ENCODE assay signal across 8 cellular contexts in genomic region chr1:161305872-161306519, GRCh38. TPM values are rescaled to one million over a fixed set of nuclear protein-coding genes. Genes with fewer than 3 reads are reported as not detected.
DNase-seq lines count a peak whose midpoint lies in the region; ATAC-seq, FAIRE-seq and TF ChIP-seq lines count a peak whose summit lies in the region.

No MANE protein-coding gene starts in this region.

- CTCF ChIA-PET in GM10248 (lab: Yijun Ruan, JAX) (interaction anchor here (0.8 to 5.0 kb wide), 11 partner anchors 13 to 104 kb away, joined by 3 to 34 read pairs (median 4); partner anchors contain the start of genes NDUFS2 and TOMM40L), H1 (lab: Charles Lee; ENCODE audit: partially characterized antibody) (interaction anchor here (0.7 to 12.1 kb wide), 22 partner anchors 13 to 131 kb away, joined by 3 to 201 read pairs (median 4); partner anchors contain the start of genes ADAMTS4, APOA2, FCER1G and PCP4L1)

- ATAC-seq in HG02759 (IDR thresholded peaks at IDR 0.05; ENCODE audit: unreplicated experiment): peak; percentile 70

- FAIRE-seq in H1 (lab: Jason Lieb, UNC): peak; percentile 84

- H3K4me3 ChIP-seq in H1 (ENCODE audit: extremely low read depth in 1 of 4, insufficient read depth in 2 of 4, low read depth in 3 of 4, low read length in 4 of 4) (peak overlapping the region; percentile 70 to 87 (median 79)), mesendoderm (ENCODE audit: low read length) (peak overlapping the region; percentile 67)

- no peak overlapping the region for H4K91ac ChIP-seq in H1 (replicated peaks; ENCODE audit: insufficient read length, low read length)

- peak in 1 of 2 experiments; percentile 35; a peak in 1 of 3 replicates for TF ChIP-seq EP300 in H1 (IDR thresholded peaks at IDR 0.05; ENCODE audit: borderline replicate concordance in 1 of 2, low read depth in 2 of 2, low read length in 2 of 2)

- no peak overlapping the region for H3K14ac ChIP-seq in H1 (ENCODE audit: insufficient read length)

- no peak overlapping the region for H4K8ac ChIP-seq in H1 (ENCODE audit: extremely low read depth, insufficient read depth, low read length)
- H4K8ac ChIP-seq in mesendoderm (ENCODE audit: low read depth, low read length): no peak overlapping the region

- no peak overlapping the region for H3K56ac ChIP-seq in H1 (replicated peaks; ENCODE audit: insufficient read length, low read depth, low read length)
- peak overlapping the region; percentile 84 for H3K56ac ChIP-seq in mesendoderm (ENCODE audit: low read length)

- H3K23ac ChIP-seq in H1 (ENCODE audit: insufficient read length) (no peak overlapping the region), mesendoderm (ENCODE audit: low read length) (no peak overlapping the region)

- DNase-seq in GM10248 (ENCODE audit: extremely low spot score) (peak; percentile 89), NCI-H2196 treated with DMSO at 0.1 percent for 48 hours (lab: John Stamatoyannopoulos, UW; ENCODE audit: unreplicated experiment) (peak; percentile 83), H1 (ENCODE audit: low read depth in 1 of 2, low spot score in 2 of 2) (peak; percentile 96 to 97), mesendoderm (peak; percentile 98), NCI-H1694 (lab: John Stamatoyannopoulos, UW) (no peak)
- peak; percentile 73 for DNase-seq in activated CD8-positive, alpha-beta memory T cell treated with anti-CD3 and anti-CD28 coated beads for 1 hour (ENCODE audit: extremely low read depth in 1 of 2, low read depth in 1 of 2)
- DNase-seq in stimulated activated CD8-positive, alpha-beta memory T cell treated with anti-CD3 and anti-CD28 coated beads, Interleukin-12 subunit alpha, Interleukin-12 subunit beta, amount 100 ng/mL, for 4 hours (ENCODE audit: low read depth): peak; percentile 71

- H2BK15ac ChIP-seq in H1 (ENCODE audit: low read length) (0 out of 2 replicates have a peak overlapping the region, but pooled peaks have one; percentile 1), mesendoderm (replicated peaks; ENCODE audit: low read depth) (no peak overlapping the region)

- no peaks in the 10 kb centered on the region for H3K27me3 ChIP-seq in H1 (replicated peaks in 1 of 4; ENCODE audit: control insufficient read depth in 3 of 4, extremely low read depth in 1 of 4, insufficient read depth in 3 of 4, low read length in 3 of 4)
- H3K27me3 ChIP-seq in mesendoderm (ENCODE audit: insufficient read depth, low read length, poor library complexity): no peaks in the 10 kb centered on the region

- no peaks in the 10 kb centered on the region for H3K9me3 ChIP-seq in H1 (ENCODE audit: insufficient read depth in 2 of 2, low read depth in 1 of 2, low read length in 1 of 2)

- peak overlapping the region in 2 of 4 experiments; percentile 44 to 45; a peak in 2 of 7 replicates for H3K9ac ChIP-seq in H1 (replicated peaks in 1 of 4; ENCODE audit: extremely low read depth in 1 of 4, low read depth in 3 of 4, low read length in 3 of 4)
- peak overlapping the region; percentile 58 for H3K9ac ChIP-seq in mesendoderm (ENCODE audit: low read length)

- H3K79me1 ChIP-seq in H1 (ENCODE audit: low read depth, low read length) (0 out of 2 replicates have a peak, but pooled peaks cover 3% of the 10 kb centered on the region), mesendoderm (ENCODE audit: low read length) (peaks cover 2% of the 10 kb centered on the region)

- H3K4me1 ChIP-seq in H1 (replicated peaks in 1 of 4; ENCODE audit: control insufficient read depth in 3 of 4, insufficient read depth in 4 of 4, low read length in 3 of 4) (peaks cover 0 to 16% (median 9%) of the 10 kb centered on the region in 4 experiments; a peak in 6 of 7 replicates), mesendoderm (ENCODE audit: control insufficient read depth, low read depth, low read length) (peaks cover 2% of the 10 kb centered on the region)

- H3K27ac ChIP-seq in H1 (ENCODE audit: low read depth, low read length) (no peak overlapping the region), mesendoderm (ENCODE audit: low read depth, low read length) (peak overlapping the region; percentile 25)

- 0 out of 2 replicates have a peak overlapping the region, but pooled peaks have one; percentile 30 for H2BK12ac ChIP-seq in H1 (ENCODE audit: low read depth, low read length)

- H3K4me2 ChIP-seq in H1 (ENCODE audit: insufficient read depth in 1 of 2, low read depth in 2 of 2, low read length in 2 of 2) (peak overlapping the region; percentile 95 to 96), mesendoderm (ENCODE audit: low read length) (peak overlapping the region; percentile 58)

- 2% methylated on average over 14 of the region's 30 CpGs; no CpG with 5 or more reads in 1 of the 2 experiments for WGBS in H1 (ENCODE audit: extremely low coverage in 1 of 2, insufficient coverage in 1 of 2, insufficient read length in 1 of 2, insufficient replicate concordance in 2 of 2, low coverage in 1 of 2, low lambda C conversion rate in 2 of 2, missing lambda C conversion rate in 1 of 2), 2 experiments
- WGBS in mesendoderm (ENCODE audit: extremely low coverage, insufficient coverage, low lambda C conversion rate): no CpG with 5 or more reads among the region's 30 CpGs

- peak; percentile 82 to 85 for TF ChIP-seq RAD21 in H1 (IDR thresholded peaks at IDR 0.05 in 1 of 2, conservative IDR thresholded peaks at IDR 0.05 in 1 of 2; ENCODE audit: low read depth in 2 of 2, low read length in 2 of 2)

- H3K18ac ChIP-seq in H1 (ENCODE audit: extremely low read depth, low read length) (no peak overlapping the region; the same call in none of the 2 replicates), mesendoderm (ENCODE audit: low read length) (no peak overlapping the region)

- H4K5ac ChIP-seq in H1 (ENCODE audit: insufficient read length, low read depth, low read length) (peak overlapping the region; percentile 38), mesendoderm (ENCODE audit: low read length) (no peak overlapping the region)

- TF ChIP-seq CTCF in GM10248 (IDR thresholded peaks at IDR 0.05; ENCODE audit: control extremely low read depth, extremely low read depth, low read depth, missing control alignments): peak; percentile 46
- peak; percentile 84 to 90 (median 89) for TF ChIP-seq CTCF in H1 (IDR thresholded peaks at IDR 0.05; ENCODE audit: control extremely low read depth in 1 of 3, insufficient read depth in 1 of 3, low read depth in 1 of 3, low read length in 3 of 3)

- no peak overlapping the region for H2BK20ac ChIP-seq in H1 (ENCODE audit: low read length)

- POLR2A ChIA-PET in GM10248 (lab: Yijun Ruan, JAX) (interaction anchor here (0.5 to 0.7 kb wide), 3 partner anchors 12 to 268 kb away, joined by 3 to 6 read pairs (median 3); partner anchors contain the start of gene TOMM40L), H1 (lab: Charles Lee; ENCODE audit: partially characterized antibody) (interaction anchor here (0.8 to 1.9 kb wide), 9 partner anchors 8 to 109 kb away, joined by 3 to 12 read pairs (median 3); partner anchors contain the start of genes NDUFS2, PCP4L1 and SDHC)

- H2BK120ac ChIP-seq in H1 (replicated peaks; ENCODE audit: low read depth, low read length) (no peak overlapping the region), mesendoderm (ENCODE audit: low read depth, low read length) (no peak overlapping the region)

- H3K79me2 ChIP-seq in H1 (ENCODE audit: control insufficient read depth in 1 of 2, insufficient read depth in 2 of 2, low read length in 2 of 2): peaks cover 0 to 8% of the 10 kb centered on the region in 2 experiments; a peak in 1 of 4 replicates
- no peaks in the 10 kb centered on the region for H3K79me2 ChIP-seq in mesendoderm (ENCODE audit: control insufficient read depth, insufficient read depth, low read length)

- peak overlapping the region; percentile 27 for H2BK5ac ChIP-seq in H1 (ENCODE audit: low read depth, low read length)
- no peak overlapping the region for H2BK5ac ChIP-seq in mesendoderm (ENCODE audit: low read length)

- peak in 1 of 2 experiments; percentile 55; a peak in 1 of 3 replicates for TF ChIP-seq POLR2A in H1 (IDR thresholded peaks at IDR 0.05; ENCODE audit: control extremely low read depth in 1 of 2, low read depth in 2 of 2, low read length in 2 of 2)

- peaks cover 5% of the 10 kb centered on the region; the same call in 1 of the 2 replicates for H3K23me2 ChIP-seq in H1 (ENCODE audit: low read depth, low read length)

- no peaks in the 10 kb centered on the region for H4K20me1 ChIP-seq in H1 (replicated peaks in 1 of 2; ENCODE audit: control insufficient read depth in 1 of 2, insufficient read depth in 2 of 2, low read length in 2 of 2)

- H2AK5ac ChIP-seq in H1 (ENCODE audit: low read depth, low read length): no peak overlapping the region
- H2AK5ac ChIP-seq in mesendoderm (ENCODE audit: low read length): no peak overlapping the region

- peak overlapping the region; percentile 67 for H2AFZ ChIP-seq in H1 (ENCODE audit: low read length)

- no peaks in the 10 kb centered on the region for H3K36me3 ChIP-seq in H1 (ENCODE audit: control insufficient read depth in 2 of 4, insufficient read depth in 4 of 4, low read length in 3 of 4)
- H3K36me3 ChIP-seq in mesendoderm (ENCODE audit: control insufficient read depth, insufficient read depth, low read length): no peaks in the 10 kb centered on the region

- H3K4ac ChIP-seq in H1 (replicated peaks; ENCODE audit: insufficient read length, low read depth, low read length) (no peak overlapping the region), mesendoderm (ENCODE audit: low read depth, low read length) (no peak overlapping the region)

RNA-seq across cellular contexts. Expression of gene MPZ, which starts 3.8 kb away (rescaled TPM):
- total RNA-seq in H1 (2021; fragmentation: NEBNext Ultra II Directional; extraction: Animal tissue kit (Norgen Biotek cat#: 25700)): 4.1 and 6.1 TPM in 2 replicates
- polyA plus RNA-seq in H1 (2011; rRNA removed): 5.1 and 8.1 TPM in 2 replicates
- polyA plus RNA-seq in H1 (2011; cell fraction: cytosol; rRNA removed): 4.9 TPM
- polyA plus RNA-seq in H1 (2011; cell fraction: nucleus; rRNA removed): 5.7 TPM
- 3.4 to 4.9 TPM (median 3.8 TPM) in 4 replicates for polyA plus RNA-seq in H1 (2012, experiment 1 of 2)
- 2.4 TPM for polyA plus RNA-seq in H1 (2012, experiment 2 of 2)
- 5.7 TPM for polyA plus RNA-seq in H1 (2013, experiment 1 of 2)
- polyA plus RNA-seq in H1 (2013, experiment 2 of 2): 5.1 TPM
- polyA minus RNA-seq in H1 (2011; rRNA and poly(A)+ RNA removed): 1.3 and 2.4 TPM in 2 replicates
- polyA minus RNA-seq in H1 (2011; cell fraction: cytosol; rRNA and poly(A)+ RNA removed): 6.1 TPM
- polyA minus RNA-seq in H1 (2011; cell fraction: nucleus; rRNA and poly(A)+ RNA removed): 1.7 TPM
- 2.4 TPM for polyA plus RNA-seq in mesendoderm (2013, experiment 1 of 2)
- polyA plus RNA-seq in mesendoderm (2013, experiment 2 of 2): 2.5 TPM

RNA-seq across cellular contexts. Expression of gene SDHC, which starts 8.2 kb away (rescaled TPM):
- 216 and 224 TPM in 2 replicates for total RNA-seq in H1 (2021; fragmentation: NEBNext Ultra II Directional; extraction: Animal tissue kit (Norgen Biotek cat#: 25700))
- polyA plus RNA-seq in H1 (2011; rRNA removed): 251 and 305 TPM in 2 replicates
- 258 TPM for polyA plus RNA-seq in H1 (2011; cell fraction: cytosol; rRNA removed)
- 113 TPM for polyA plus RNA-seq in H1 (2011; cell fraction: nucleus; rRNA removed)
- polyA plus RNA-seq in H1 (2012, experiment 1 of 2): 178 to 240 TPM (median 206 TPM) in 4 replicates
- polyA plus RNA-seq in H1 (2012, experiment 2 of 2): 419 TPM
- 101 TPM for polyA plus RNA-seq in H1 (2013, experiment 1 of 2)
- polyA plus RNA-seq in H1 (2013, experiment 2 of 2): 113 TPM
- 136 and 191 TPM in 2 replicates for polyA minus RNA-seq in H1 (2011; rRNA and poly(A)+ RNA removed)
- polyA minus RNA-seq in H1 (2011; cell fraction: cytosol; rRNA and poly(A)+ RNA removed): 110 TPM
- 71.9 TPM for polyA minus RNA-seq in H1 (2011; cell fraction: nucleus; rRNA and poly(A)+ RNA removed)
- polyA plus RNA-seq in mesendoderm (2013, experiment 1 of 2): 110 TPM
- polyA plus RNA-seq in mesendoderm (2013, experiment 2 of 2): 113 TPM

RNA-seq across cellular contexts. Expression of gene PCP4L1, which starts 47.5 kb away (rescaled TPM):
- 1.0 and 1.9 TPM in 2 replicates for total RNA-seq in H1 (2021; fragmentation: NEBNext Ultra II Directional; extraction: Animal tissue kit (Norgen Biotek cat#: 25700))
- 0.41 and 0.55 TPM in 2 replicates for polyA plus RNA-seq in H1 (2011; rRNA removed)
- 1.2 TPM for polyA plus RNA-seq in H1 (2011; cell fraction: cytosol; rRNA removed)
- 0.67 TPM for polyA plus RNA-seq in H1 (2011; cell fraction: nucleus; rRNA removed)
- polyA plus RNA-seq in H1 (2012, experiment 1 of 2): 1.1 to 1.7 TPM (median 1.2 TPM) in 4 replicates
- polyA plus RNA-seq in H1 (2012, experiment 2 of 2): 1.7 TPM
- 0.97 TPM for polyA plus RNA-seq in H1 (2013, experiment 1 of 2)
- polyA plus RNA-seq in H1 (2013, experiment 2 of 2): 0.88 TPM
- 0.80 and 1.5 TPM in 2 replicates for polyA minus RNA-seq in H1 (2011; rRNA and poly(A)+ RNA removed)
- polyA minus RNA-seq in H1 (2011; cell fraction: cytosol; rRNA and poly(A)+ RNA removed): 1.3 TPM
- 0.70 TPM for polyA minus RNA-seq in H1 (2011; cell fraction: nucleus; rRNA and poly(A)+ RNA removed)
- 0.83 TPM for polyA plus RNA-seq in mesendoderm (2013, experiment 1 of 2)
- polyA plus RNA-seq in mesendoderm (2013, experiment 2 of 2): 0.66 TPM
